ENCODE assay signal across 1 cellular context in the genomic region with DNA sequence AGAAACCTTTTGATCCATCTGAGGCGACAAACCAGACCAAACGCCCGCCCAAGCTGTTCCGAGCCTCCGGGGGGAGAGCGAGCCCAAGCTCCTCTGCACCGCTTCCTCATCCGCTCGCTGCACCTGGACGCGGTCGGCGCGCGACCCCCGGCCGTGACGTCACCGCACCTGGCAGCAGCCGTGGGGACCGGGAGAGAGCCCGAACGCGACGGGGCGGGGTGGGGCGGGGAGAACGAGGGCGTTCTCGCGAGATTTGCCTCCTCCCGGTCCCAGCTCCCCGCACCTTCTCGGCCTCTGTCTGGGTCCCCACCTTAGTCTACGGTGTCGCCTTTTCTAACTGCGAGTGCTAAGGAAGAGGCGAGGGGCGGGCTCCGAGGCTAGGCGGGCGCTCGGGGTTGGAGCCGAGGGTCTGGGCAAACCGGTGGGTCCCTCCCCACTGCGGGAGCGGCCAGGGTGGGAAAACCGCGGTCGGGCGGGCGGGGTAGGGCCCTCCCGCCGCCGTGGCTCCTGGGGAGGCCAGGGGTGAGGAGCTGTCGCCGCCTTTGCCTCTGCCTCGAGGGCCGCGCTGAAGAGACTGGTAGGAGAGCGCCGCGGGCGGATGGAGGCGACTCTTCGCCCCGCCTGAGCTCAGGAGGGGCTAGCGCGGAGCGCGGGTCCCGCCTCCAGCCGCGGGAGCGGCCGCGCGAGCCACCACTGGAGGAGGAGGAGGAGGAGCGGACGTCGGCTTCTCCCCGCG.
TF ChIP-seq lines count a peak whose summit lies in the region.

A gene with protein sequence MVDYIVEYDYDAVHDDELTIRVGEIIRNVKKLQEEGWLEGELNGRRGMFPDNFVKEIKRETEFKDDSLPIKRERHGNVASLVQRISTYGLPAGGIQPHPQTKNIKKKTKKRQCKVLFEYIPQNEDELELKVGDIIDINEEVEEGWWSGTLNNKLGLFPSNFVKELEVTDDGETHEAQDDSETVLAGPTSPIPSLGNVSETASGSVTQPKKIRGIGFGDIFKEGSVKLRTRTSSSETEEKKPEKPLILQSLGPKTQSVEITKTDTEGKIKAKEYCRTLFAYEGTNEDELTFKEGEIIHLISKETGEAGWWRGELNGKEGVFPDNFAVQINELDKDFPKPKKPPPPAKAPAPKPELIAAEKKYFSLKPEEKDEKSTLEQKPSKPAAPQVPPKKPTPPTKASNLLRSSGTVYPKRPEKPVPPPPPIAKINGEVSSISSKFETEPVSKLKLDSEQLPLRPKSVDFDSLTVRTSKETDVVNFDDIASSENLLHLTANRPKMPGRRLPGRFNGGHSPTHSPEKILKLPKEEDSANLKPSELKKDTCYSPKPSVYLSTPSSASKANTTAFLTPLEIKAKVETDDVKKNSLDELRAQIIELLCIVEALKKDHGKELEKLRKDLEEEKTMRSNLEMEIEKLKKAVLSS (plus strand): TSS at position 293 of the 736 bp plus-strand sequence. CDS start 456 bp downstream, outside the sequence.

TF ChIP-seq in HepG2, 621 proteins besides CTCF, POLR2A, EP300 and RAD21 (continued from another document and continues in another):
- TF ChIP-seq, protein P1, sequence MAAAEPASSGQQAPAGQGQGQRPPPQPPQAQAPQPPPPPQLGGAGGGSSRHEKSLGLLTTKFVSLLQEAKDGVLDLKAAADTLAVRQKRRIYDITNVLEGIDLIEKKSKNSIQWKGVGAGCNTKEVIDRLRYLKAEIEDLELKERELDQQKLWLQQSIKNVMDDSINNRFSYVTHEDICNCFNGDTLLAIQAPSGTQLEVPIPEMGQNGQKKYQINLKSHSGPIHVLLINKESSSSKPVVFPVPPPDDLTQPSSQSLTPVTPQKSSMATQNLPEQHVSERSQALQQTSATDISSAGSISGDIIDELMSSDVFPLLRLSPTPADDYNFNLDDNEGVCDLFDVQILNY (CRISPR knock-in tag; conservative IDR thresholded peaks at IDR 0.05): no peak
- no peak for TF ChIP-seq NONO (IDR thresholded peaks at IDR 0.05)
- peak; percentile 89 for TF ChIP-seq NONO (CRISPR knock-in tag; conservative IDR thresholded peaks at IDR 0.05)
- TF ChIP-seq, protein P2, sequence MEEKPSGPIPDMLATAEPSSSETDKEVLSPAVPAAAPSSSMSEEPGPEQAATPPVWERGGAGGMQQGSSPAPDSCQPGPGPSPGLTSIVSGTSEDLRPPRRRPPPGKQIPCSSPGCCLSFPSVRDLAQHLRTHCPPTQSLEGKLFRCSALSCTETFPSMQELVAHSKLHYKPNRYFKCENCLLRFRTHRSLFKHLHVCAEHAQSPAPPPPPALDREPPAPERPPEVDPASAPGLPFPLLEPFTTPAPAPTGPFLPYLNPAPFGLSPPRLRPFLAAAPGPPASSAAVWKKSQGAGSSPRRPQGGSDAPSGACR (CRISPR knock-in tag; IDR thresholded peaks at IDR 0.05): no peak
- TF ChIP-seq, protein P3, sequence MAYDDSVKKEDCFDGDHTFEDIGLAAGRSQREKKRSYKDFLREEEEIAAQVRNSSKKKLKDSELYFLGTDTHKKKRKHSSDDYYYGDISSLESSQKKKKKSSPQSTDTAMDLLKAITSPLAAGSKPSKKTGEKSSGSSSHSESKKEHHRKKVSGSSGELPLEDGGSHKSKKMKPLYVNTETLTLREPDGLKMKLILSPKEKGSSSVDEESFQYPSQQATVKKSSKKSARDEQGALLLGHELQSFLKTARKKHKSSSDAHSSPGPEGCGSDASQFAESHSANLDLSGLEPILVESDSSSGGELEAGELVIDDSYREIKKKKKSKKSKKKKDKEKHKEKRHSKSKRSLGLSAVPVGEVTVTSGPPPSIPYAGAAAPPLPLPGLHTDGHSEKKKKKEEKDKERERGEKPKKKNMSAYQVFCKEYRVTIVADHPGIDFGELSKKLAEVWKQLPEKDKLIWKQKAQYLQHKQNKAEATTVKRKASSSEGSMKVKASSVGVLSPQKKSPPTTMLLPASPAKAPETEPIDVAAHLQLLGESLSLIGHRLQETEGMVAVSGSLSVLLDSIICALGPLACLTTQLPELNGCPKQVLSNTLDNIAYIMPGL (CRISPR knock-in tag; IDR thresholded peaks at IDR 0.05; ENCODE audit: borderline replicate concordance in 1 of 2, low read depth in 1 of 2): peak; percentile 94 to 97
- TF ChIP-seq ZNF180 (CRISPR knock-in tag; IDR thresholded peaks at IDR 0.05; ENCODE audit: borderline replicate concordance, low read depth): no peak
- TF ChIP-seq HOXD1 (CRISPR knock-in tag; IDR thresholded peaks at IDR 0.05): peak; percentile 65
- TF ChIP-seq ATF7 (IDR thresholded peaks at IDR 0.05): peak; percentile 93
- TF ChIP-seq ATF7 (CRISPR knock-in tag; IDR thresholded peaks at IDR 0.05): peak; percentile 95
- no peak for TF ChIP-seq DPF2 (CRISPR knock-in tag; IDR thresholded peaks at IDR 0.05; ENCODE audit: borderline replicate concordance, low read depth)
- peak; percentile 7; the same call in 1 of the 2 replicates for TF ChIP-seq ZNF3 (CRISPR knock-in tag; IDR thresholded peaks at IDR 0.05)
- TF ChIP-seq KLF15 (CRISPR knock-in tag; IDR thresholded peaks at IDR 0.05; ENCODE audit: borderline replicate concordance): peak; percentile 76; the same call in 1 of the 2 replicates
- peak; percentile 92 for TF ChIP-seq HOXA3 (CRISPR knock-in tag; IDR thresholded peaks at IDR 0.05)
- TF ChIP-seq, protein P4, sequence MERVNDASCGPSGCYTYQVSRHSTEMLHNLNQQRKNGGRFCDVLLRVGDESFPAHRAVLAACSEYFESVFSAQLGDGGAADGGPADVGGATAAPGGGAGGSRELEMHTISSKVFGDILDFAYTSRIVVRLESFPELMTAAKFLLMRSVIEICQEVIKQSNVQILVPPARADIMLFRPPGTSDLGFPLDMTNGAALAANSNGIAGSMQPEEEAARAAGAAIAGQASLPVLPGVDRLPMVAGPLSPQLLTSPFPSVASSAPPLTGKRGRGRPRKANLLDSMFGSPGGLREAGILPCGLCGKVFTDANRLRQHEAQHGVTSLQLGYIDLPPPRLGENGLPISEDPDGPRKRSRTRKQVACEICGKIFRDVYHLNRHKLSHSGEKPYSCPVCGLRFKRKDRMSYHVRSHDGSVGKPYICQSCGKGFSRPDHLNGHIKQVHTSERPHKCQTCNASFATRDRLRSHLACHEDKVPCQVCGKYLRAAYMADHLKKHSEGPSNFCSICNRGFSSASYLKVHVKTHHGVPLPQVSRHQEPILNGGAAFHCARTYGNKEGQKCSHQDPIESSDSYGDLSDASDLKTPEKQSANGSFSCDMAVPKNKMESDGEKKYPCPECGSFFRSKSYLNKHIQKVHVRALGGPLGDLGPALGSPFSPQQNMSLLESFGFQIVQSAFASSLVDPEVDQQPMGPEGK (CRISPR knock-in tag; IDR thresholded peaks at IDR 0.05): peak; percentile 83
- TF ChIP-seq, protein P5, sequence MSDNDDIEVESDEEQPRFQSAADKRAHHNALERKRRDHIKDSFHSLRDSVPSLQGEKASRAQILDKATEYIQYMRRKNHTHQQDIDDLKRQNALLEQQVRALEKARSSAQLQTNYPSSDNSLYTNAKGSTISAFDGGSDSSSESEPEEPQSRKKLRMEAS (IDR thresholded peaks at IDR 0.05): peak; percentile 79; the same call in 1 of the 2 replicates
- no peak for TF ChIP-seq ZNF225 (CRISPR knock-in tag; IDR thresholded peaks at IDR 0.05)
- TF ChIP-seq SNRNP70 (IDR thresholded peaks at IDR 0.05; ENCODE audit: low read depth, low read length): no peak
- TF ChIP-seq TBP (CRISPR knock-in tag; IDR thresholded peaks at IDR 0.05): no peak
- no peak for TF ChIP-seq NR2F1 (CRISPR knock-in tag; IDR thresholded peaks at IDR 0.05)
- TF ChIP-seq, protein P6, sequence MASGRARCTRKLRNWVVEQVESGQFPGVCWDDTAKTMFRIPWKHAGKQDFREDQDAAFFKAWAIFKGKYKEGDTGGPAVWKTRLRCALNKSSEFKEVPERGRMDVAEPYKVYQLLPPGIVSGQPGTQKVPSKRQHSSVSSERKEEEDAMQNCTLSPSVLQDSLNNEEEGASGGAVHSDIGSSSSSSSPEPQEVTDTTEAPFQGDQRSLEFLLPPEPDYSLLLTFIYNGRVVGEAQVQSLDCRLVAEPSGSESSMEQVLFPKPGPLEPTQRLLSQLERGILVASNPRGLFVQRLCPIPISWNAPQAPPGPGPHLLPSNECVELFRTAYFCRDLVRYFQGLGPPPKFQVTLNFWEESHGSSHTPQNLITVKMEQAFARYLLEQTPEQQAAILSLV (CRISPR knock-in tag; IDR thresholded peaks at IDR 0.05; ENCODE audit: borderline replicate concordance): peak; percentile 38; the same call in 1 of the 2 replicates
- peak; percentile 91 for TF ChIP-seq HDAC1 (CRISPR knock-in tag; IDR thresholded peaks at IDR 0.05)
- peak; percentile 83 for TF ChIP-seq NKX3-1 (CRISPR knock-in tag; IDR thresholded peaks at IDR 0.05)
- 0 out of 2 replicates have a peak, but pooled peaks have one; percentile 32 for TF ChIP-seq ZNF775 (CRISPR knock-in tag; IDR thresholded peaks at IDR 0.05; ENCODE audit: borderline replicate concordance)
- TF ChIP-seq SP1 (IDR thresholded peaks at IDR 0.05): 0 out of 2 replicates have a peak, but pooled peaks have one; percentile 72
- TF ChIP-seq SP1 (CRISPR knock-in tag; IDR thresholded peaks at IDR 0.05): peak; percentile 26; the same call in 1 of the 2 replicates
- TF ChIP-seq ZC3H4 (CRISPR knock-in tag; IDR thresholded peaks at IDR 0.05; ENCODE audit: borderline replicate concordance): no peak; the same call in 1 of the 2 replicates
- no peak; the same call in 2 of the 3 replicates for TF ChIP-seq MXI1 (IDR thresholded peaks at IDR 0.05; ENCODE audit: borderline replicate concordance, low read depth, low read length)
- TF ChIP-seq ZNF589 (CRISPR knock-in tag; conservative IDR thresholded peaks at IDR 0.05): peak; percentile 79; the same call in 1 of the 2 replicates
- no peak for TF ChIP-seq FOXP1 (IDR thresholded peaks at IDR 0.05)
- no peak for TF ChIP-seq FOXP1 (CRISPR knock-in tag; IDR thresholded peaks at IDR 0.05)
- TF ChIP-seq GATAD1 (CRISPR knock-in tag; IDR thresholded peaks at IDR 0.05): peak; percentile 81
- TF ChIP-seq ZNF839 (CRISPR knock-in tag; IDR thresholded peaks at IDR 0.05; ENCODE audit: borderline replicate concordance): no peak
- no peak; the same call in 1 of the 2 replicates for TF ChIP-seq ZNF33B (CRISPR knock-in tag; IDR thresholded peaks at IDR 0.05)
- TF ChIP-seq RBAK (CRISPR knock-in tag; IDR thresholded peaks at IDR 0.05): no peak
- TF ChIP-seq SOX6 (IDR thresholded peaks at IDR 0.05): no peak
- TF ChIP-seq SOX6 (CRISPR knock-in tag; IDR thresholded peaks at IDR 0.05): peak; percentile 71
- TF ChIP-seq, protein P7, sequence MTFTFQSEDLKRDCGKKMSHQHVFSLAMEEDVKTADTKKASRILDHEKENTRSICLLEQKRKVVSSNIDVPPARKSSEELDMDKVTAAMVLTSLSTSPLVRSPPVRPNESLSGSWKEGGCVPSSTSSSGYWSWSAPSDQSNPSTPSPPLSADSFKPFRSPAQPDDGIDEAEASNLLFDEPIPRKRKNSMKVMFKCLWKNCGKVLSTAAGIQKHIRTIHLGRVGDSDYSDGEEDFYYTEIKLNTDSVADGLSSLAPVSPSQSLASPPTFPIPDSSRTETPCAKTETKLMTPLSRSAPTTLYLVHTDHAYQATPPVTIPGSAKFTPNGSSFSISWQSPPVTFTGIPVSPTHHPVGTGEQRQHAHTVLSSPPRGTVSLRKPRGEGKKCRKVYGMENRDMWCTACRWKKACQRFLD (CRISPR knock-in tag; IDR thresholded peaks at IDR 0.05; ENCODE audit: borderline replicate concordance): peak; percentile 76; the same call in 1 of the 2 replicates
- peak; percentile 67; the same call in 1 of the 2 replicates for TF ChIP-seq BRCA1 (CRISPR knock-in tag; IDR thresholded peaks at IDR 0.05)
- TF ChIP-seq GPN1 (CRISPR knock-in tag; IDR thresholded peaks at IDR 0.05; ENCODE audit: borderline replicate concordance): no peak
- TF ChIP-seq, protein P8, sequence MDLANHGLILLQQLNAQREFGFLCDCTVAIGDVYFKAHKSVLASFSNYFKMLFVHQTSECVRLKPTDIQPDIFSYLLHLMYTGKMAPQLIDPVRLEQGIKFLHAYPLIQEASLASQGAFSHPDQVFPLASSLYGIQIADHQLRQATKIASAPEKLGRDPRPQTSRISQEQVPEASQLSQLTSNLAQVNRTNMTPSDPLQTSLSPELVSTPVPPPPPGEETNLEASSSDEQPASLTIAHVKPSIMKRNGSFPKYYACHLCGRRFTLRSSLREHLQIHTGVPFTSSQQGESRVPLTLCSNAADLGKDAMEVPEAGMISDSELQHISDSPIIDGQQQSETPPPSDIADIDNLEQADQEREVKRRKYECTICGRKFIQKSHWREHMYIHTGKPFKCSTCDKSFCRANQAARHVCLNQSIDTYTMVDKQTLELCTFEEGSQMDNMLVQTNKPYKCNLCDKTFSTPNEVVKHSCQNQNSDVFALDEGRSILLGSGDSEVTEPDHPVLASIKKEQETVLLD (CRISPR knock-in tag; IDR thresholded peaks at IDR 0.05; ENCODE audit: low read depth): peak; percentile 93
- TF ChIP-seq, protein P9, sequence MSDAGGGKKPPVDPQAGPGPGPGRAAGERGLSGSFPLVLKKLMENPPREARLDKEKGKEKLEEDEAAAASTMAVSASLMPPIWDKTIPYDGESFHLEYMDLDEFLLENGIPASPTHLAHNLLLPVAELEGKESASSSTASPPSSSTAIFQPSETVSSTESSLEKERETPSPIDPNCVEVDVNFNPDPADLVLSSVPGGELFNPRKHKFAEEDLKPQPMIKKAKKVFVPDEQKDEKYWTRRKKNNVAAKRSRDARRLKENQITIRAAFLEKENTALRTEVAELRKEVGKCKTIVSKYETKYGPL (CRISPR knock-in tag; IDR thresholded peaks at IDR 0.05): no peak
- TF ChIP-seq REPIN1 (CRISPR knock-in tag; IDR thresholded peaks at IDR 0.05; ENCODE audit: borderline replicate concordance, low read depth): peak; percentile 81
- TF ChIP-seq ZMYM4 (CRISPR knock-in tag; IDR thresholded peaks at IDR 0.05): peak; percentile 96
- TF ChIP-seq MIXL1 (CRISPR knock-in tag; IDR thresholded peaks at IDR 0.05): no peak
- TF ChIP-seq ATF7-NPFF (CRISPR knock-in tag; IDR thresholded peaks at IDR 0.05; ENCODE audit: low read depth): peak; percentile 60
- no peak for TF ChIP-seq HNRNPH1 (optimal IDR thresholded peaks at IDR 0.05; ENCODE audit: low read depth, low read length)
- TF ChIP-seq AGO1 (IDR thresholded peaks at IDR 0.05; ENCODE audit: low read depth, low read length, poor library complexity, severe bottlenecking): no peak
- TF ChIP-seq SALL1 (CRISPR knock-in tag; IDR thresholded peaks at IDR 0.05): peak; percentile 67
- TF ChIP-seq ZNF674 (CRISPR knock-in tag; IDR thresholded peaks at IDR 0.05; ENCODE audit: low read depth): no peak
- TF ChIP-seq ZFX (CRISPR knock-in tag; IDR thresholded peaks at IDR 0.05; ENCODE audit: low read depth): peak; percentile 96
- no peak for TF ChIP-seq ZNF652 (CRISPR knock-in tag; IDR thresholded peaks at IDR 0.05; ENCODE audit: borderline replicate concordance, low read depth)
- TF ChIP-seq SRSF4 (IDR thresholded peaks at IDR 0.05; ENCODE audit: low read depth, low read length, poor library complexity, severe bottlenecking): peak; percentile 86
- TF ChIP-seq SNAI1 (CRISPR knock-in tag; IDR thresholded peaks at IDR 0.05; ENCODE audit: borderline replicate concordance): peak; percentile 84; the same call in 1 of the 2 replicates
- TF ChIP-seq ELF3 (CRISPR knock-in tag; IDR thresholded peaks at IDR 0.05): peak; percentile 61
- TF ChIP-seq NFIB (CRISPR knock-in tag; IDR thresholded peaks at IDR 0.05; ENCODE audit: borderline replicate concordance): no peak
- peak; percentile 74; the same call in 1 of the 2 replicates for TF ChIP-seq ZNF44 (CRISPR knock-in tag; IDR thresholded peaks at IDR 0.05)
- TF ChIP-seq, protein P10, sequence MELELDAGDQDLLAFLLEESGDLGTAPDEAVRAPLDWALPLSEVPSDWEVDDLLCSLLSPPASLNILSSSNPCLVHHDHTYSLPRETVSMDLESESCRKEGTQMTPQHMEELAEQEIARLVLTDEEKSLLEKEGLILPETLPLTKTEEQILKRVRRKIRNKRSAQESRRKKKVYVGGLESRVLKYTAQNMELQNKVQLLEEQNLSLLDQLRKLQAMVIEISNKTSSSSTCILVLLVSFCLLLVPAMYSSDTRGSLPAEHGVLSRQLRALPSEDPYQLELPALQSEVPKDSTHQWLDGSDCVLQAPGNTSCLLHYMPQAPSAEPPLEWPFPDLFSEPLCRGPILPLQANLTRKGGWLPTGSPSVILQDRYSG (CRISPR knock-in tag; IDR thresholded peaks at IDR 0.05): no peak
